ENCODE assay signal across 9 cellular contexts in the genomic region with DNA sequence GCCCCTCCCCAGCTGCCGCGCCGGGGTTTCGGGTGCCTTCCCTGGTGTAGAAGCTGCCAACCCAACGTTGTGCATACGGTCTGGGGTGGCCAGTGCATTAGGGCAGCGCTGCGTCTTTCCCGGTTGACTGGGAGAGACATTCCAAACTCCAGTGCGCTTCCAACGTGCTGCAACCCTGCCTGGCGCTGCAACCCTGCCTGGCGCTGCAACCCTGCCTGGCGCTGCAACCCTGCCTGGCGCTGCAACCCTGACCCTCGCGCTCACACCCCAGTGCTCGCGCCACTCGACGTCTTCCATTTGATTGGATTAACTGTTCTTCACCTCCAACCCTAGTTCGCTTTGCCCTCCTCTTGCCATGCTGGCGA. TPM values are rescaled to one million over a fixed set of nuclear protein-coding genes. Genes with fewer than 3 reads are reported as not detected.
DNase-seq lines count a peak whose midpoint lies in the region; ATAC-seq and TF ChIP-seq lines count a peak whose summit lies in the region.
"Had no signal": no experiment of that assay in that cellular context is flagged by ENCODE, and none has a peak within 500 bp of the region (broad histone marks: within the 10 kb centered on the region; RNA-seq: fewer than 3 reads in every experiment).

No MANE protein-coding gene starts in this region.

- H3F3A ChIP-seq in GM23248 (ENCODE audit: insufficient read depth) = no peaks in the 10 kb centered on the region

- H3K79me2 ChIP-seq in GM23248 (ENCODE audit: insufficient read depth) = no peaks in the 10 kb centered on the region

- H3K9ac ChIP-seq in GM23248 = no peak overlapping the region

- H3K4me3 ChIP-seq in GM23248 = peak overlapping the region; percentile 57
- peak overlapping the region; percentile 34 to 45 for H3K4me3 ChIP-seq in right atrium auricular region
- H3K4me3 ChIP-seq in gastrocnemius medialis = peak overlapping the region; percentile 35 to 52 (median 41)

- H3K4me2 ChIP-seq in GM23248 (ENCODE audit: unreplicated experiment) = peak overlapping the region; percentile 70

- H3K27ac ChIP-seq in GM23248 = no peak overlapping the region
- peak overlapping the region; percentile 51; the same call in 1 of the 2 replicates for H3K27ac ChIP-seq in VCaP
- no peak overlapping the region for H3K27ac ChIP-seq in right atrium auricular region
- no peak overlapping the region for H3K27ac ChIP-seq in gastrocnemius medialis

- H2AFZ ChIP-seq in GM23248 = peak overlapping the region; percentile 49

- no peaks in the 10 kb centered on the region for H4K20me1 ChIP-seq in GM23248 (ENCODE audit: insufficient read depth)

- intact Hi-C loops in gastrocnemius medialis (cut with DNase I; ENCODE audit: low total_unique reads) = loop anchor here (5.0 kb wide), 1 partner anchor 132 kb away; the partner anchor contains the start of gene KLHL11

- DNase-seq in GM23248 = peak; percentile 41
- no peak for DNase-seq in right atrium auricular region (ENCODE audit: low spot score)
- DNase-seq in gastrocnemius medialis = no peak
- no peak for DNase-seq in SKM-1 (lab: John Stamatoyannopoulos, UW; ENCODE audit: unreplicated experiment)
- no peak for DNase-seq in stimulated activated naive CD4-positive, alpha-beta T cell (lab: John Stamatoyannopoulos, UW)
- DNase-seq in GM10266 (ENCODE audit: extremely low spot score) = no peak

- peaks cover 58% of the 10 kb centered on the region for H3K27me3 ChIP-seq in GM23248 (replicated peaks; ENCODE audit: insufficient read depth)
- H3K27me3 ChIP-seq in right atrium auricular region = peaks cover 9 to 17% of the 10 kb centered on the region in 2 donors
- H3K27me3 ChIP-seq in gastrocnemius medialis = peaks cover 54 to 60% (median 57%) of the 10 kb centered on the region in 3 donors

- peaks cover 6% of the 10 kb centered on the region; the same call in 1 of the 2 replicates for H3K4me1 ChIP-seq in GM23248 (ENCODE audit: insufficient read depth)
- peaks cover 0 to 23% of the 10 kb centered on the region in 2 donors for H3K4me1 ChIP-seq in right atrium auricular region
- peaks cover 16 to 21% of the 10 kb centered on the region in 2 donors for H3K4me1 ChIP-seq in gastrocnemius medialis

- H3K36me3 ChIP-seq in GM23248 (ENCODE audit: low read depth) (no peaks in the 10 kb centered on the region), right atrium auricular region (no peaks in the 10 kb centered on the region), gastrocnemius medialis (no peaks in the 10 kb centered on the region)

- in situ Hi-C loops in GM23248 (cut with MboI) (no loop called here), gastrocnemius medialis (cut with MboI; ENCODE audit: low sequenced_read_pairs in 4 of 4) (loop anchor here (5.0 kb wide), 1 partner anchor 67 kb away; no protein-coding TSS in a partner anchor)

- 1% methylated on average over 23 of the region's 23 CpGs for WGBS in GM23248 (ENCODE audit: low coverage in 1 of 2, low lambda C conversion rate in 2 of 2, missing lambda C conversion rate in 2 of 2), 2 experiments

- TF ChIP-seq POLR2A in gastrocnemius medialis (IDR thresholded peaks at IDR 0.05) = no peak

- H3K9me2 ChIP-seq in GM23248 (ENCODE audit: insufficient read depth) = no peaks in the 10 kb centered on the region

- H3K9me3 ChIP-seq in GM23248 (ENCODE audit: low read depth) (no peaks in the 10 kb centered on the region), right atrium auricular region (no peaks in the 10 kb centered on the region), gastrocnemius medialis (no peaks in the 10 kb centered on the region)

- ATAC-seq in gastrocnemius medialis (no peak), HG03095 (IDR thresholded peaks at IDR 0.05; ENCODE audit: unreplicated experiment) (no peak)

- TF ChIP-seq CTCF in VCaP (conservative IDR thresholded peaks at IDR 0.05) (no peak), right atrium auricular region (IDR thresholded peaks at IDR 0.05) (no peak), gastrocnemius medialis (IDR thresholded peaks at IDR 0.05 in 4 of 5, conservative IDR thresholded peaks at IDR 0.05 in 1 of 5) (no peak), GM10266 (IDR thresholded peaks at IDR 0.05; ENCODE audit: control insufficient read depth, insufficient read depth, low read depth, missing control alignments) (no peak)

RNA-seq across cellular contexts. Expression of gene HAP1, which starts 0.5 kb away (rescaled TPM):
- total RNA-seq in GM23248 (2014; rRNA removed; shearing (Covaris generic)) = not detected in 2 replicates
- 0.06 TPM in 1 of 2 replicates, not detected in the other for polyA plus RNA-seq in GM23248 (2016; fragmentation: Nextera tagmentation; extraction: Ambion mirVana)
- total RNA-seq in right atrium auricular region = under 1 TPM in 1 of 2 donors, not detected in 1; 0.08 TPM
- total RNA-seq in gastrocnemius medialis = under 1 TPM in 1 of 4 donors, not detected in 3; 0.22 TPM

RNA-seq across cellular contexts. Expression of gene GAST, which starts 22.8 kb away (rescaled TPM):
- not detected in 2 replicates for total RNA-seq in GM23248 (2014; rRNA removed; shearing (Covaris generic))
- not detected in 2 replicates for polyA plus RNA-seq in GM23248 (2016; fragmentation: Nextera tagmentation; extraction: Ambion mirVana)
- total RNA-seq in right atrium auricular region (not detected), gastrocnemius medialis (not detected)
- total RNA-seq: lung microvascular endothelial cell had no signal

RNA-seq across cellular contexts. Expression of gene EIF1, which starts 46.2 kb away (rescaled TPM):
- total RNA-seq in GM23248 (2014; rRNA removed; shearing (Covaris generic)) = 98.1 and 113 TPM in 2 replicates
- 1,585 and 1,606 TPM in 2 replicates for polyA plus RNA-seq in GM23248 (2016; fragmentation: Nextera tagmentation; extraction: Ambion mirVana)
- total RNA-seq in right atrium auricular region (100 to 1,000 TPM; 331 to 390 TPM), gastrocnemius medialis (100 to 1,000 TPM; 222 to 842 (median 375) TPM)

RNA-seq across cellular contexts. Expression of gene JUP, which starts 51.6 kb away (rescaled TPM):
- total RNA-seq in GM23248 (2014; rRNA removed; shearing (Covaris generic)) = 2.7 and 3.6 TPM in 2 replicates
- 2.3 and 3.1 TPM in 2 replicates for polyA plus RNA-seq in GM23248 (2016; fragmentation: Nextera tagmentation; extraction: Ambion mirVana)
- total RNA-seq in right atrium auricular region (100 to 1,000 TPM; 234 to 256 TPM), gastrocnemius medialis (100 to 1,000 TPM in 3 of 4 donors, 10 to 100 TPM in 1; 88.8 to 135 (median 113) TPM)
